ENCODE assay signal across 26 cellular contexts in the genomic region with DNA sequence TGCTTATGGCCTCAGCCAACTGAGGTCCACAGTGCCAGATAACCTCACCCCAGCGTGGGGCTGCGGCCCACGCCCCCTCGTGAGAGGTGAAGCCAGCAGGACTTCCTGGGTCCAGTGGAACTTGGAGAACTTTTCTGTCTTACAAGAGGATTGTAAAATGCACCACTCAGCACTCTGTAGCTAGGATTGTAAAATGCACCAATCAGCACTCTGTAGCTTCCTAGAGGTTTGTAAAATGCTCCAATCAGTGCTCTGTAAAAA.
"Had no signal": no experiment of that assay in that cellular context is flagged by ENCODE, and none has a peak within 500 bp of the region (broad histone marks: within the 10 kb centered on the region; RNA-seq: fewer than 3 reads in every experiment).

No MANE protein-coding gene starts in this region.

- H3K4me1 ChIP-seq: colonic mucosa, gastrocnemius medialis, left ventricle myocardium inferior, prostate gland, right atrium auricular region, stomach, suprapubic skin, tibial nerve had no signal

- ATAC-seq: activated T-cell treated with anti-CD3 and anti-CD28 coated beads, Interleukin-2, amount 50 U/mL, for 4 hours; effector memory CD8-positive, alpha-beta T cell; esophagus mucosa; gastrocnemius medialis; natural killer cell treated with Interleukin-12 subunit alpha and Interleukin-12 subunit beta and Interleukin-15 and Interleukin-18, amount 100 ng/mL, for 72 hours had no signal

- DNase-seq: activated CD4-positive, alpha-beta T cell treated with anti-CD3 and anti-CD28 coated beads, Interleukin-2, amount 50 U/mL, for 4 hours; activated CD8-positive, alpha-beta memory T cell treated with anti-CD3 and anti-CD28 coated beads, Interleukin-2, amount 50 U/mL, for 48 hours; activated naive CD4-positive, alpha-beta T cell; activated naive CD8-positive, alpha-beta T cell treated with anti-CD3 and anti-CD28 coated beads, Interleukin-2, amount 10 ng/mL, durations not matched to agents 7 days and 5 days; activated T-cell treated with anti-CD3 and anti-CD28 coated beads, Interleukin-2, amount 50 U/mL, for 4 hours; amygdala; colonic mucosa; dorsolateral prefrontal cortex; effector memory CD8-positive, alpha-beta T cell; gastrocnemius medialis; hippocampal formation; kidney glomerular epithelial cell; left ventricle myocardium inferior; midbrain; ovary; stimulated activated CD4-positive, alpha-beta T cell treated with anti-CD3 and anti-CD28 coated beads, Interleukin-4, amount 100 ng/mL, for 24 hours; stomach had no signal

- H3K9me3 ChIP-seq: colonic mucosa, gastrocnemius medialis, neutrophil, ovary, prostate gland, right atrium auricular region, suprapubic skin had no signal

- H3K27ac ChIP-seq: colonic mucosa, dorsolateral prefrontal cortex, gastrocnemius medialis, left ventricle myocardium inferior, neutrophil, ovary, prostate gland, right atrium auricular region, stomach, suprapubic skin, tibial nerve had no signal

- FAIRE-seq: endothelial cell of umbilical vein, TTC549 had no signal

- H3K27me3 ChIP-seq: colonic mucosa, gastrocnemius medialis, neutrophil, ovary, right atrium auricular region, stomach, suprapubic skin, tibial nerve had no signal

- H3K4me3 ChIP-seq: colonic mucosa, dorsolateral prefrontal cortex, gastrocnemius medialis, left ventricle myocardium inferior, ovary, prostate gland, right atrium auricular region, stomach, suprapubic skin, tibial nerve had no signal

- H3K36me3 ChIP-seq: colonic mucosa, gastrocnemius medialis, left ventricle myocardium inferior, neutrophil, ovary, prostate gland, right atrium auricular region, stomach, suprapubic skin, tibial nerve had no signal
